2 cellular contexts compared by ENCODE assay signal in the genomic region with DNA sequence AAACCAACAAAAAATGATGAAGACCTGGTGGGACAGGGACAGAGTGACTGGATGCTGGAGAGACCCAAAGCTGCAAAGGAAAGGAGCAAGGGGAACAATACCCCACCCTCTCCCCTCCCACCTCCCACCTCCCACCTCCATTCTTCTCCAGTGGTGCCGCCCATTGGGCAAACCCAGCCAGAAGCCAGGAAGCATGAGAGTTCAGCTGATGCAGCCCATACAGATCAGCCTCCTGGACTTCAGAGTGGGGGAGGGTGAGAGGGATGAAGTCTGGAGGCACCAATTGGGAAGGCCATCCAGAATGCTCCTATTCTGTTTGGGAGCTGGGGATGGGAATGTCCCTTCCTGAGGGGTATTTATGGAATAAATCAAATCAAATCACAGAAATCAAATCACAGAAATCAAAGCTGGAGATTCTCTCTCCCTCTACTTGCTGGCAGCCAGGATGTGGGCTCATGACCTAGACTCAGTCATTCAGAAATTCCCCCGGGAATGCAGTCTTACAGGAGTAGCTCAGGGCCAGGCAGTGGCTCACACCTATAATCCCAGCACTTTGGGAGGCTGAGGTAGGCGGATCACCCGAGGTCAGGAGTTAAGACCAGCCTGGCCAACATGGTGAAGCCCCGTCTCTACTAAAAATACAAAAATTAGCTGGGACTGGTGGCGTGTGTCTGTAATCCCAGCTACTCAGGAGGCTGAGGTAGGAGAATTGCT.
TF ChIP-seq lines count a peak whose summit lies in the region.

No MANE protein-coding gene starts in this region.

TF ChIP-seq in HEK293, 187 proteins besides CTCF, POLR2A, EP300 and RAD21 (continued from another document):
- TF ChIP-seq, protein P1, sequence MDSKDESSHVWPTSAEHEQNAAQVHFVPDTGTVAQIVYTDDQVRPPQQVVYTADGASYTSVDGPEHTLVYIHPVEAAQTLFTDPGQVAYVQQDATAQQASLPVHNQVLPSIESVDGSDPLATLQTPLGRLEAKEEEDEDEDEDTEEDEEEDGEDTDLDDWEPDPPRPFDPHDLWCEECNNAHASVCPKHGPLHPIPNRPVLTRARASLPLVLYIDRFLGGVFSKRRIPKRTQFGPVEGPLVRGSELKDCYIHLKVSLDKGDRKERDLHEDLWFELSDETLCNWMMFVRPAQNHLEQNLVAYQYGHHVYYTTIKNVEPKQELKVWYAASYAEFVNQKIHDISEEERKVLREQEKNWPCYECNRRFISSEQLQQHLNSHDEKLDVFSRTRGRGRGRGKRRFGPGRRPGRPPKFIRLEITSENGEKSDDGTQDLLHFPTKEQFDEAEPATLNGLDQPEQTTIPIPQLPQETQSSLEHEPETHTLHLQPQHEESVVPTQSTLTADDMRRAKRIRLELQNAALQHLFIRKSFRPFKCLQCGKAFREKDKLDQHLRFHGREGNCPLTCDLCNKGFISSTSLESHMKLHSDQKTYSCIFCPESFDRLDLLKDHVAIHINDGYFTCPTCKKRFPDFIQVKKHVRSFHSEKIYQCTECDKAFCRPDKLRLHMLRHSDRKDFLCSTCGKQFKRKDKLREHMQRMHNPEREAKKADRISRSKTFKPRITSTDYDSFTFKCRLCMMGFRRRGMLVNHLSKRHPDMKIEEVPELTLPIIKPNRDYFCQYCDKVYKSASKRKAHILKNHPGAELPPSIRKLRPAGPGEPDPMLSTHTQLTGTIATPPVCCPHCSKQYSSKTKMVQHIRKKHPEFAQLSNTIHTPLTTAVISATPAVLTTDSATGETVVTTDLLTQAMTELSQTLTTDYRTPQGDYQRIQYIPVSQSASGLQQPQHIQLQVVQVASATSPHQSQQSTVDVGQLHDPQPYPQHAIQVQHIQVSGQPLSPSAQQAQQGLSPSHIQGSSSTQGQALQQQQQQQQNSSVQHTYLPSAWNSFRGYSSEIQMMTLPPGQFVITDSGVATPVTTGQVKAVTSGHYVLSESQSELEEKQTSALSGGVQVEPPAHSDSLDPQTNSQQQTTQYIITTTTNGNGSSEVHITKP (tag by site-specific recombination; IDR thresholded peaks at IDR 0.05) = peak; percentile 69

TF ChIP-seq in WTC11, 78 proteins besides CTCF, POLR2A, EP300 and RAD21 (continued from another document):
- TF ChIP-seq, protein P2, sequence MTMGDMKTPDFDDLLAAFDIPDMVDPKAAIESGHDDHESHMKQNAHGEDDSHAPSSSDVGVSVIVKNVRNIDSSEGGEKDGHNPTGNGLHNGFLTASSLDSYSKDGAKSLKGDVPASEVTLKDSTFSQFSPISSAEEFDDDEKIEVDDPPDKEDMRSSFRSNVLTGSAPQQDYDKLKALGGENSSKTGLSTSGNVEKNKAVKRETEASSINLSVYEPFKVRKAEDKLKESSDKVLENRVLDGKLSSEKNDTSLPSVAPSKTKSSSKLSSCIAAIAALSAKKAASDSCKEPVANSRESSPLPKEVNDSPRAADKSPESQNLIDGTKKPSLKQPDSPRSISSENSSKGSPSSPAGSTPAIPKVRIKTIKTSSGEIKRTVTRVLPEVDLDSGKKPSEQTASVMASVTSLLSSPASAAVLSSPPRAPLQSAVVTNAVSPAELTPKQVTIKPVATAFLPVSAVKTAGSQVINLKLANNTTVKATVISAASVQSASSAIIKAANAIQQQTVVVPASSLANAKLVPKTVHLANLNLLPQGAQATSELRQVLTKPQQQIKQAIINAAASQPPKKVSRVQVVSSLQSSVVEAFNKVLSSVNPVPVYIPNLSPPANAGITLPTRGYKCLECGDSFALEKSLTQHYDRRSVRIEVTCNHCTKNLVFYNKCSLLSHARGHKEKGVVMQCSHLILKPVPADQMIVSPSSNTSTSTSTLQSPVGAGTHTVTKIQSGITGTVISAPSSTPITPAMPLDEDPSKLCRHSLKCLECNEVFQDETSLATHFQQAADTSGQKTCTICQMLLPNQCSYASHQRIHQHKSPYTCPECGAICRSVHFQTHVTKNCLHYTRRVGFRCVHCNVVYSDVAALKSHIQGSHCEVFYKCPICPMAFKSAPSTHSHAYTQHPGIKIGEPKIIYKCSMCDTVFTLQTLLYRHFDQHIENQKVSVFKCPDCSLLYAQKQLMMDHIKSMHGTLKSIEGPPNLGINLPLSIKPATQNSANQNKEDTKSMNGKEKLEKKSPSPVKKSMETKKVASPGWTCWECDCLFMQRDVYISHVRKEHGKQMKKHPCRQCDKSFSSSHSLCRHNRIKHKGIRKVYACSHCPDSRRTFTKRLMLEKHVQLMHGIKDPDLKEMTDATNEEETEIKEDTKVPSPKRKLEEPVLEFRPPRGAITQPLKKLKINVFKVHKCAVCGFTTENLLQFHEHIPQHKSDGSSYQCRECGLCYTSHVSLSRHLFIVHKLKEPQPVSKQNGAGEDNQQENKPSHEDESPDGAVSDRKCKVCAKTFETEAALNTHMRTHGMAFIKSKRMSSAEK (CRISPR knock-in tag; IDR thresholded peaks at IDR 0.05; ENCODE audit: borderline replicate concordance) = no peak
- TF ChIP-seq CREB1 (CRISPR knock-in tag; IDR thresholded peaks at IDR 0.05) = no peak
